Comparison of ENCODE assay signal across 8 cellular contexts in the genomic region with DNA sequence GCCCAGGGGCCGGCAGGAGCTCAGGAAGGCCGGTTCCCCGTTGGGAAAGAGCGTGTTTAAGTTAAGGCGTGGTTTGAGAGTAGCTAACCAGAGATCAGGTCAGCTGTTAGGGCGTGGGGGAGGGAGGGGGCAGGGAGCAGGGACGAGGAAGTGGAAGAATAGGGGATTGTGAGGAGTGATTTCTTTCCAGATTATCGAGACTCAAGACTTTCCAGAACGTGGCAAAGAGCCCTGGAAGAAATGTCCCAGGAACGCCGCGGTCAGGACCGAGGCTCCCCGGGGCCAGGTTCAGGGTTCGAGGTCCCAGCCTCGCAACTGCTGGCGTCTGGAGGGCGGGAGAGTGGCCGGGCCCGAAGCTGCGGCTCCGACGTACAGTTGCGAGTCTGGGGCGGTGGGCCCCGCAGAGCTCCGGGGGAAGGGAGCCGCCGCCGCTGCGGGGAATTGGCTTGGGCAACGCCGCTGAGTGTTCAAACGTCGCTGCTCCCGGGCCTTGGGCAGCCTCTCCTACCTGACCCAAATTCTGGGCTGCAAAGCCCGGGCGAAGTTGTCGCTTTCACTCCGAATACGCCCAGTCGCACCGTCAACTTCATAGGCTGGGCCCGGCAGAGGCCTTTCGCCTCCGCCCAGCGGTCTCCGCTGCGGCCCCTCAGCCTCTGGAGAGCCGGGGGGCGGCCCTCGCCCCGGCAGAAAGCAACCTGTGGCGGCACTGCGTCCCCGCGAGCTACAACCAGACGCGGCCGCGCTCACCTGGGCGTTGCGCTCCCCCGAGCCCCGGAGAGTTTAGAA. TPM values are rescaled to one million over a fixed set of nuclear protein-coding genes. Genes with fewer than 3 reads are reported as not detected.
DNase-seq lines count a peak whose midpoint lies in the region; ATAC-seq and TF ChIP-seq lines count a peak whose summit lies in the region.

No MANE protein-coding gene starts in this region.

- peaks cover 5% of the 10 kb centered on the region; the same call in 1 of the 2 replicates for H3K4me1 ChIP-seq in ES-I3 (ENCODE audit: insufficient read depth, low read length)

- H3K36me3 ChIP-seq in ES-I3 (ENCODE audit: insufficient read depth, low read length) = no peaks in the 10 kb centered on the region

- intact Hi-C loops in natural killer cell (cut with micrococcal nuclease) = no loop called here

- H3K4me3 Mint-ChIP-seq in effector memory CD8-positive, alpha-beta T cell = peak overlapping the region; percentile 80 to 81
- peak overlapping the region; percentile 78 for H3K4me3 Mint-ChIP-seq in natural killer cell

- H3K27ac Mint-ChIP-seq in effector memory CD8-positive, alpha-beta T cell = peak overlapping the region in 1 of 2 donors; percentile 47
- peak overlapping the region in 1 of 2 donors; percentile 3 for H3K27ac Mint-ChIP-seq in natural killer cell

- TF ChIP-seq CTCF in natural killer cell (IDR thresholded peaks at IDR 0.05) = no peak

- H3K36me3 Mint-ChIP-seq in effector memory CD8-positive, alpha-beta T cell (ENCODE audit: insufficient read depth) = peaks cover 2% of the 10 kb centered on the region
- peaks cover 13% of the 10 kb centered on the region for H3K36me3 Mint-ChIP-seq in natural killer cell

- peak overlapping the region; percentile 69 for H3K9ac ChIP-seq in ES-I3 (ENCODE audit: low read depth, low read length)

- DNase-seq in LoVo (ENCODE audit: low spot score) (peak; percentile 66), natural killer cell (no peak), NCI-H226 (no peak)
- no peak for DNase-seq in effector memory CD8-positive, alpha-beta T cell
- no peak for DNase-seq in stimulated activated CD4-positive, alpha-beta T cell treated with anti-CD3 and anti-CD28 coated beads, Interleukin-12 subunit alpha, Interleukin-12 subunit beta, amount 100 ng/mL, for 4 hours

- H3K4me1 Mint-ChIP-seq in effector memory CD8-positive, alpha-beta T cell (ENCODE audit: low read depth in 2 of 2) = peaks cover 16 to 17% of the 10 kb centered on the region in 2 donors
- peaks cover 23 to 33% of the 10 kb centered on the region in 2 donors for H3K4me1 Mint-ChIP-seq in natural killer cell

- peaks cover 49 to 55% of the 10 kb centered on the region in 2 donors for H3K27me3 Mint-ChIP-seq in effector memory CD8-positive, alpha-beta T cell
- H3K27me3 Mint-ChIP-seq in natural killer cell (ENCODE audit: low read depth in 2 of 2) = peaks cover 39 to 58% of the 10 kb centered on the region in 2 donors

- H3K9me3 ChIP-seq in ES-I3 (ENCODE audit: control insufficient read depth, insufficient read depth, low read length) = no peaks in the 10 kb centered on the region

- H3K9me3 Mint-ChIP-seq in effector memory CD8-positive, alpha-beta T cell = no peaks in the 10 kb centered on the region
- no peaks in the 10 kb centered on the region for H3K9me3 Mint-ChIP-seq in natural killer cell

- ATAC-seq in effector memory CD8-positive, alpha-beta T cell (replicated peaks) = peak; percentile 54
- ATAC-seq in natural killer cell (peak; percentile 27 to 49 (median 45)), HG03439 (IDR thresholded peaks at IDR 0.05; ENCODE audit: unreplicated experiment) (no peak), GM19467 (IDR thresholded peaks at IDR 0.05; ENCODE audit: unreplicated experiment) (no peak)

RNA-seq across cellular contexts. Expression of gene ISL2, which starts 9.5 kb away (rescaled TPM):
- not detected for total RNA-seq in natural killer cell

RNA-seq across cellular contexts. Expression of gene ETFA, which starts 34.8 kb away (rescaled TPM):
- total RNA-seq in natural killer cell = 10 to 100 TPM; 71.9 to 93.1 (median 79.8) TPM

Comparison
In these comparisons a context has a peak if more than half of its experiments do, and no peak if none do; other contexts are left out.
1. ATAC-seq: peak in effector memory CD8-positive, alpha-beta T cell (single experiment) and natural killer cell (3 of 3); none in HG03439 (single experiment) and GM19467 (single experiment).